Comparison of ENCODE assay signal across 17 cellular contexts in the genomic region with DNA sequence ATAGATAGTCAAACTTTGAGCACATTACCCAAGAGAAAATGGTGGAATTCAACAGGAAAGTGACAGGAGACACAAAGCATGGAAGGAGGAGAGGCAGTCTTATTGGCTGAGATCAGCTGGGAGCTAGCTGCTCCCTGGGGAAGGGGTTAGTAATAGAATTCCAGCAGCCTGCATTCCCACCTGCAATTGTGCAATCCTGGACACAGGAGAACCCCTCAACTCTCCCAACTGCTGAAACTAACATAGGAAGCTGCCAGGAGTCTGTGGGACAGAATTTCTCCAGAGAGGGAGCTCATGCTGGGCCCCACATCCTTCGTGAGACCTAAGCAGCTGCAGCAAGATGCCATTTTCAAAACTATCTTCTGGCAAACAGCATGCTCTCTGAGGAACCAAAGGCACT.
"Had no signal": no experiment of that assay in that cellular context is flagged by ENCODE, and none has a peak within 500 bp of the region (broad histone marks: within the 10 kb centered on the region; RNA-seq: fewer than 3 reads in every experiment).

No MANE protein-coding gene starts in this region.

- DNase-seq: activated CD4-positive, alpha-beta T cell treated with anti-CD3 and anti-CD28 coated beads for 1 hour; activated CD4-positive, alpha-beta T cell treated with anti-CD3 and anti-CD28 coated beads, Interleukin-2, amount 50 U/mL, for 4 hours; activated naive CD4-positive, alpha-beta T cell treated with anti-CD3 and anti-CD28 coated beads, Interleukin-2, amount 50 U/mL, for 16 hours; activated T-cell treated with anti-CD3 and anti-CD28 coated beads for 4 hours; effector CD8-positive, alpha-beta T cell; esophagus squamous epithelium; left ventricle myocardium inferior; mucosa of descending colon; naive thymus-derived CD8-positive, alpha-beta T cell; retina; stimulated activated CD4-positive, alpha-beta T cell treated with anti-CD3 and anti-CD28 coated beads, Interleukin-4, amount 100 ng/mL, for 24 hours; stimulated activated CD8-positive, alpha-beta memory T cell treated with anti-CD3 and anti-CD28 coated beads, Interleukin-4, amount 100 ng/mL, for 48 hours; stimulated activated naive CD8-positive, alpha-beta T cell treated with anti-CD3 and anti-CD28 coated beads, Interleukin-15, Interleukin-2, amounts not matched to agents 100 U/mL and 50 U/mL, for 24 hours; transverse colon had no signal

- H3K4me3 ChIP-seq: esophagus squamous epithelium, left ventricle myocardium inferior, mucosa of descending colon, skin epidermis, transverse colon had no signal

- ATAC-seq: mucosa of descending colon; naive thymus-derived CD8-positive, alpha-beta T cell; SK-N-SH treated with all-trans-retinoic acid at 6 μM for 48 hours; stimulated activated naive CD8-positive, alpha-beta T cell treated with anti-CD3 and anti-CD28 coated beads, Interleukin-15, Interleukin-2, amounts not matched to agents 100 U/mL and 50 U/mL, for 24 hours had no signal

- H3K36me3 ChIP-seq: esophagus squamous epithelium, transverse colon had no signal

- H3K4me1 ChIP-seq: esophagus squamous epithelium, left ventricle myocardium inferior, transverse colon had no signal

- H3K27me3 ChIP-seq: esophagus squamous epithelium, transverse colon had no signal

- H3K9me3 ChIP-seq: mucosa of descending colon had no signal

- H3K27ac ChIP-seq: esophagus squamous epithelium, left ventricle myocardium inferior, skin epidermis, transverse colon, VCaP had no signal
